Comparison of ENCODE assay signal across 9 cellular contexts in genomic region chr3:112043621-112044201, GRCh38. TPM values are rescaled to one million over a fixed set of nuclear protein-coding genes. Genes with fewer than 3 reads are reported as not detected.
DNase-seq lines count a peak whose midpoint lies in the region; ATAC-seq and TF ChIP-seq lines count a peak whose summit lies in the region.
"Had no signal": no experiment of that assay in that cellular context is flagged by ENCODE, and none has a peak within 500 bp of the region (broad histone marks: within the 10 kb centered on the region; RNA-seq: fewer than 3 reads in every experiment).

No MANE protein-coding gene starts in this region.

- 6 to 11% (median 9%) methylated on average over 7 of the region's 7 CpGs for WGBS in adrenal gland, 4 donors

- H3K9me3 ChIP-seq in SJSA1 (replicated peaks) (no peaks in the 10 kb centered on the region), adrenal gland (replicated peaks in 1 of 3) (no peaks in the 10 kb centered on the region), right atrium auricular region (no peaks in the 10 kb centered on the region)
- H3K9me3 ChIP-seq: BLaER1 had no signal

- no peak overlapping the region for H3K4me3 ChIP-seq in SJSA1
- peak overlapping the region in 1 of 4 donors; percentile 7 for H3K4me3 ChIP-seq in adrenal gland
- H3K4me3 ChIP-seq in right atrium auricular region, result no peak overlapping the region
- no peak overlapping the region for H3K4me3 ChIP-seq in skeletal muscle cell (ENCODE audit: low read depth, low read length)
- H3K4me3 ChIP-seq: BLaER1 had no signal

- H3K27ac ChIP-seq in SJSA1, result no peak overlapping the region
- no peak overlapping the region for H3K27ac ChIP-seq in adrenal gland
- H3K27ac ChIP-seq in right atrium auricular region, result no peak overlapping the region
- H3K27ac ChIP-seq: BLaER1 had no signal

- intact Hi-C loops in adrenal gland (cut with DNase I), result loop anchor here in 1 of 2 donors (10.0 kb wide), 1 partner anchor 49 kb away; the partner anchor contains the start of gene TAGLN3

- peaks cover 6% of the 10 kb centered on the region; the same call in 1 of the 2 replicates for H3K4me1 ChIP-seq in SJSA1 (replicated peaks)
- H3K4me1 ChIP-seq in adrenal gland (replicated peaks in 1 of 2), result peaks cover 0 to 4% of the 10 kb centered on the region in 2 donors
- H3K4me1 ChIP-seq in right atrium auricular region, result no peaks in the 10 kb centered on the region
- H3K4me1 ChIP-seq: BLaER1 had no signal

- TF ChIP-seq CTCF in adrenal gland (IDR thresholded peaks at IDR 0.05) (peak; percentile 85 to 95 (median 88)), right atrium auricular region (IDR thresholded peaks at IDR 0.05) (peak; percentile 89 to 93)

- peak; percentile 91 for ATAC-seq in HG02610 (IDR thresholded peaks at IDR 0.05; ENCODE audit: unreplicated experiment)

- H3K27me3 ChIP-seq in SJSA1 (replicated peaks), result no peaks in the 10 kb centered on the region
- no peaks in the 10 kb centered on the region for H3K27me3 ChIP-seq in adrenal gland
- peaks cover 0 to 4% of the 10 kb centered on the region in 2 donors for H3K27me3 ChIP-seq in right atrium auricular region
- H3K27me3 ChIP-seq: BLaER1 had no signal

- TF ChIP-seq POLR2A in adrenal gland (IDR thresholded peaks at IDR 0.05), result no peak

- H3K36me3 ChIP-seq in SJSA1, result no peaks in the 10 kb centered on the region
- H3K36me3 ChIP-seq in adrenal gland (replicated peaks in 1 of 2), result no peaks in the 10 kb centered on the region
- H3K36me3 ChIP-seq in right atrium auricular region, result no peaks in the 10 kb centered on the region
- H3K36me3 ChIP-seq: BLaER1 had no signal

- DNase-seq in SIG-M5 treated with dmso at 0.1 percent for 504 hours (lab: John Stamatoyannopoulos, UW; ENCODE audit: unreplicated experiment), result peak; percentile 84
- no peak for DNase-seq in SIG-M5 (lab: John Stamatoyannopoulos, UW)
- DNase-seq in MV-4-11 (lab: John Stamatoyannopoulos, UW), result peak; percentile 38
- peak; percentile 45 to 49 for DNase-seq in SJSA1 (ENCODE audit: low read depth in 1 of 2, low spot score in 2 of 2)
- peak; percentile 52 to 75 (median 66) for DNase-seq in adrenal gland
- no peak for DNase-seq in right atrium auricular region (ENCODE audit: low spot score)
- DNase-seq in skeletal muscle cell (ENCODE audit: low read depth), result peak; percentile 20

RNA-seq across cellular contexts. Expression of gene TMPRSS7, which starts 9.2 kb away (rescaled TPM):
- total RNA-seq in SJSA1 (2014; rRNA removed; shearing (Covaris generic)), result not detected in 2 replicates
- total RNA-seq in adrenal gland (not detected), right atrium auricular region (not detected)
- polyA plus RNA-seq in adrenal gland, result not detected

RNA-seq across cellular contexts. Expression of gene C3orf52, which starts 42.5 kb away (rescaled TPM):
- 20.6 and 27.6 TPM in 2 replicates for total RNA-seq in SJSA1 (2014; rRNA removed; shearing (Covaris generic))
- 1 to 10 TPM in 6 of 8 donors, under 1 TPM in 2; 0.06 to 4.0 (median 2.3) TPM for total RNA-seq in adrenal gland
- 1 to 10 TPM; 1.1 to 2.2 (median 2.2) TPM for polyA plus RNA-seq in adrenal gland
- 1 to 10 TPM; 1.5 to 1.8 TPM for total RNA-seq in right atrium auricular region

RNA-seq across cellular contexts. Expression of gene TAGLN3, which starts 45.0 kb away (rescaled TPM):
- total RNA-seq in SJSA1 (2014; rRNA removed; shearing (Covaris generic)), result not detected in 2 replicates
- total RNA-seq in adrenal gland (10 to 100 TPM in 3 of 8 donors, 1 to 10 TPM in 1, under 1 TPM in 1, not detected in 3; 0.55 to 22.4 (median 10.2) TPM), right atrium auricular region (not detected)
- polyA plus RNA-seq in adrenal gland, result 10 to 100 TPM; 27.6 to 52.1 (median 42.4) TPM

Comparison
In these comparisons a context has a peak if more than half of its experiments do, and no peak if none do; other contexts are left out.
1. DNase-seq: peak in SIG-M5 treated with dmso at 0.1 percent for 504 hours (single experiment), MV-4-11 (single experiment), SJSA1 (2 of 2), adrenal gland (7 of 7) and skeletal muscle cell (single experiment); none in SIG-M5 (single experiment) and right atrium auricular region (single experiment).